22 cellular contexts compared by ENCODE assay signal in the genomic region with DNA sequence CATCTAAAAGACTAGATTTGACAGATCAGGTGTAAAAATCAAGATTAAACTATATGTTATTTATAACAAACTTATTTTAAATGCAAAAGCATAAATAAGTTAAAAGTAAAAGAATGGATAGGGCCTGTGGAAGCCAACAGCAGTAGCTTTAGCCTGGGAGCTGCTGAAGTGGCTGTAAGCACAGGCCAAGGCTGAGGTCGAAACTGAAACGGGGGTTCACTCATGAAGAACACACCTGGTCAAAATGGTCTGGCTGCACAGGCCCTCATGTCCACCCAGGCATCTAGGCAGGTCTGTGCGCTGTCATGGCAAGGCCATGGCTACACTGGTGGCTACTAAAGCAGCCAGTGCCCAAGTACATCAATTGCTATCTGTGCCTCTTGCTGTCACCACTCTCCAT.
"Had no signal": no experiment of that assay in that cellular context is flagged by ENCODE, and none has a peak within 500 bp of the region (broad histone marks: within the 10 kb centered on the region; RNA-seq: fewer than 3 reads in every experiment).

No MANE protein-coding gene starts in this region.

- H3K27ac ChIP-seq: adrenal gland, Peyer's patch, SJSA1 had no signal

- H3K9me3 ChIP-seq: adrenal gland, Peyer's patch, SJSA1 had no signal

- ATAC-seq: activated CD4-positive, CD25-positive, alpha-beta regulatory T cell treated with anti-CD3 and anti-CD28 coated beads, Interleukin-2, amount 50 U/mL, for 24 hours; activated CD8-positive, alpha-beta T cell treated with anti-CD3 and anti-CD28 coated beads for 36 hours; SK-N-SH treated with all-trans-retinoic acid at 6 μM for 48 hours had no signal

- H3K4me1 ChIP-seq: adrenal gland, Peyer's patch, SJSA1 had no signal

- H3K36me3 ChIP-seq: adrenal gland, Peyer's patch, SJSA1 had no signal

- H3K27me3 ChIP-seq: adrenal gland, Peyer's patch, SJSA1 had no signal

- H3K4me3 ChIP-seq: adrenal gland, Peyer's patch, SJSA1 had no signal

- DNase-seq: activated CD4-positive, alpha-beta T cell treated with anti-CD3 and anti-CD28 coated beads for 4 hours; activated CD8-positive, alpha-beta memory T cell treated with anti-CD3 and anti-CD28 coated beads, Interleukin-2, amount 50 U/mL, for 4 hours; activated CD8-positive, alpha-beta T cell treated with anti-CD3 and anti-CD28 coated beads for 36 hours; activated naive CD4-positive, alpha-beta T cell treated with anti-CD3 and anti-CD28 coated beads, Interleukin-2, amount 50 U/mL, for 16 hours; activated naive CD8-positive, alpha-beta T cell treated with anti-CD3 and anti-CD28 coated beads, Interleukin-2, amount 10 ng/mL, durations not matched to agents 7 days and 5 days; adrenal gland; anterior cingulate cortex; cerebellar nuclear complex; Kasumi-1; NCI-H1048; NCI-H1417; NCI-H1694; NCI-H2029 treated with DMSO at 0.1 percent for 48 hours; NCI-H345; NCI-H510A; NCI-H69; Peyer's patch; SHP77; SW 1271 had no signal
